Comparison of ENCODE assay signal across 9 cellular contexts in the genomic region with DNA sequence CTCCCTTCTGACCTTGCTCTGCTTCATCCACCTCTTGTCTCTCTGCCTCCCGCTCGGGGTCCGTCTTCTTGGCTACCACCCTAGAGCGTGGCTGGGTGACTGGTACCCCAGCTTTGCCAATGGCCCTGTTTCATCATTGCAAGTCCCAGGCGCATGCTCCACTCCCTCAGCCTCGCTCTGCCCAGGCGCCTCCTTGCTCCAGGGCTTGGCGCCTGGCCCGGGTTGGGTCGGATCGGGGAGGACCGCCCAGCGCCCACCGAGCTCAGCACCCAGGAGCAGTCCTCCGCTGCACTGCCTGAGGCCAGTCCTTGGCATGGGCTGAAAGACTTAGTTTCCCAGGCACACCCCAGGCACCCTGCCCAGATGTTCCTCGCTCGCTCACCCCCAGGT. TPM values are rescaled to one million over a fixed set of nuclear protein-coding genes. Genes with fewer than 3 reads are reported as not detected.
DNase-seq lines count a peak whose midpoint lies in the region; ATAC-seq and TF ChIP-seq lines count a peak whose summit lies in the region.
"Had no signal": no experiment of that assay in that cellular context is flagged by ENCODE, and none has a peak within 500 bp of the region (broad histone marks: within the 10 kb centered on the region; RNA-seq: fewer than 3 reads in every experiment).

No MANE protein-coding gene starts in this region.

- H3K4me3 ChIP-seq in IMR-90 (ENCODE audit: insufficient read depth, low read depth, low read length) (peak overlapping the region; percentile 70), left lung (peak overlapping the region; percentile 26 to 31), tibial nerve (peak overlapping the region; percentile 12 to 47 (median 31))

- peak overlapping the region; percentile 83 for H3K14ac ChIP-seq in IMR-90 (replicated peaks; ENCODE audit: low read depth, low read length)

- peaks cover 0 to 8% of the 10 kb centered on the region in 2 experiments; a peak in 2 of 4 replicates for H3K79me1 ChIP-seq in IMR-90 (ENCODE audit: low read depth in 1 of 2, low read length in 2 of 2)

- intact Hi-C loops in IMR-90 (cut with micrococcal nuclease), result loop anchor here (1.0 to 5.0 kb wide), 2 partner anchors 24 to 538 kb away; no protein-coding TSS in a partner anchor
- intact Hi-C loops in left lung (cut with DNase I), result no loop called here

- H3K9me1 ChIP-seq in IMR-90 (ENCODE audit: insufficient read depth, low read length), result no peaks in the 10 kb centered on the region

- peak overlapping the region; percentile 94 for H2BK120ac ChIP-seq in IMR-90 (ENCODE audit: low read depth, low read length)

- in situ Hi-C loops in IMR-90 (cut with MboI; ENCODE audit: low sequenced_read_pairs), result no loop called here

- H2AK5ac ChIP-seq in IMR-90 (ENCODE audit: low read depth, low read length), result peak overlapping the region; percentile 98

- peak overlapping the region; percentile 66 for H2BK5ac ChIP-seq in IMR-90 (ENCODE audit: low read depth, low read length, poor library complexity, severe bottlenecking)

- H3K4me2 ChIP-seq in IMR-90 (ENCODE audit: low read depth, low read length), result peak overlapping the region; percentile 82

- TF ChIP-seq POLR2A in IMR-90 (IDR thresholded peaks at IDR 0.05; ENCODE audit: low read depth, low read length) (no peak), tibial nerve (IDR thresholded peaks at IDR 0.05) (no peak)

- no peak overlapping the region for H3K56ac ChIP-seq in IMR-90 (ENCODE audit: extremely low read depth, insufficient read depth, low read length)

- H4K8ac ChIP-seq in IMR-90 (ENCODE audit: low read depth in 2 of 2, low read length in 2 of 2), result peak overlapping the region in 1 of 2 experiments; percentile 81; a peak in 3 of 4 replicates

- H3K9me3 ChIP-seq in IMR-90 (ENCODE audit: control insufficient read depth, insufficient read depth, low read length) (no peaks in the 10 kb centered on the region; the same call in 1 of the 2 replicates), left lung (no peaks in the 10 kb centered on the region), tibial nerve (no peaks in the 10 kb centered on the region)

- peak overlapping the region; percentile 93 for H3K23ac ChIP-seq in IMR-90 (ENCODE audit: low read depth, low read length)

- H2AK9ac ChIP-seq in IMR-90 (replicated peaks; ENCODE audit: low read depth, low read length, poor library complexity), result peak overlapping the region; percentile 99

- TF ChIP-seq CTCF in IMR-90 (conservative IDR thresholded peaks at IDR 0.05; ENCODE audit: low read depth, low read length) (no peak), left lung (IDR thresholded peaks at IDR 0.05) (no peak), tibial nerve (IDR thresholded peaks at IDR 0.05) (no peak)

- H3K9ac ChIP-seq in IMR-90 (ENCODE audit: low read depth, low read length), result peak overlapping the region; percentile 93

- H2AFZ ChIP-seq in IMR-90 (replicated peaks; ENCODE audit: low read length, poor library complexity), result peak overlapping the region; percentile 92

- no peaks in the 10 kb centered on the region for H3K36me3 ChIP-seq in IMR-90 (ENCODE audit: control insufficient read depth, insufficient read depth, low read length)
- H3K36me3 ChIP-seq in left lung, result no peaks in the 10 kb centered on the region
- no peaks in the 10 kb centered on the region for H3K36me3 ChIP-seq in tibial nerve

- POLR2A ChIA-PET in IMR-90 (lab: Charles Lee; ENCODE audit: unreplicated experiment), result no interaction called here

- H3K4me1 ChIP-seq in IMR-90 (ENCODE audit: control insufficient read depth, insufficient read depth, low read length) (peaks cover 20% of the 10 kb centered on the region), left lung (peaks cover 0 to 4% of the 10 kb centered on the region in 2 donors), tibial nerve (peaks cover 0 to 52% (median 0%) of the 10 kb centered on the region in 4 donors)

- CTCF ChIA-PET in IMR-90 (lab: Yijun Ruan, JAX), result interaction anchor here (1.5 to 2.0 kb wide), 2 partner anchors 23 to 24 kb away, joined by 7 to 10 read pairs; partner anchors contain the start of gene HAUS7

- H4K20me1 ChIP-seq in IMR-90 (ENCODE audit: insufficient read depth, low read length), result no peaks in the 10 kb centered on the region; the same call in 1 of the 2 replicates

- WGBS in IMR-90 (ENCODE audit: extremely low coverage in 2 of 2, insufficient read length in 1 of 2), 2 experiments, result 56% methylated on average over 14 of the region's 17 CpGs; no CpG with 5 or more reads in 1 of the 2 experiments
- WGBS in tibial nerve, 2 donors, result 15 to 59% methylated on average over 4 to 17 of the region's 17 CpGs

- H2BK20ac ChIP-seq in IMR-90 (ENCODE audit: low read depth, low read length), result peak overlapping the region; percentile 90; the same call in 1 of the 2 replicates

- no peak for TF ChIP-seq EP300 in tibial nerve (IDR thresholded peaks at IDR 0.05)

- ATAC-seq in IMR-90 (ENCODE audit: low read depth) (peak; percentile 60), left lung (peak; percentile 6)
- ATAC-seq: activated T-helper 17 cell treated with anti-CD3 and anti-CD28 coated beads, Interleukin-2, amount 50 U/mL, for 72 hours had no signal

- H2BK15ac ChIP-seq in IMR-90 (ENCODE audit: low read depth, low read length), result peak overlapping the region; percentile 77; the same call in 1 of the 3 replicates

- peak; percentile 37 for DNase-seq in IMR-90
- no peak for DNase-seq in left lung
- DNase-seq in tibial nerve (ENCODE audit: low spot score in 2 of 2), result no peak
- DNase-seq in COLO668 (lab: John Stamatoyannopoulos, UW; ENCODE audit: unreplicated experiment), result no peak
- DNase-seq in middle frontal gyrus (ENCODE audit: extremely low spot score, low spot score), result no peak
- DNase-seq in occipital lobe (lab: John Stamatoyannopoulos, UW), result no peak

- no TSS peak for BruUV-seq in IMR-90 (replicated peaks; lab: Mats Ljungman, UMichigan)

- peak overlapping the region; percentile 72 for H3K18ac ChIP-seq in IMR-90 (ENCODE audit: low read depth, low read length)

- no peak for TF ChIP-seq RAD21 in IMR-90 (IDR thresholded peaks at IDR 0.05; ENCODE audit: low read length)

- H3K27ac ChIP-seq in IMR-90 (ENCODE audit: insufficient read depth, low read length) (peak overlapping the region; percentile 90), cingulate gyrus (ENCODE audit: low read depth, low read length) (peak overlapping the region; percentile 47), left lung (peak overlapping the region in 1 of 2 donors; percentile 39), tibial nerve (peak overlapping the region; percentile 22 to 81 (median 64))

- H4K91ac ChIP-seq in IMR-90 (ENCODE audit: insufficient read depth, low read depth, low read length), result peak overlapping the region; percentile 95

- no peaks in the 10 kb centered on the region for H3K27me3 ChIP-seq in IMR-90 (ENCODE audit: control insufficient read depth, insufficient read depth, low read length)
- peaks cover 0 to 21% of the 10 kb centered on the region in 2 donors for H3K27me3 ChIP-seq in left lung
- H3K27me3 ChIP-seq in tibial nerve, result no peaks in the 10 kb centered on the region

- H4K5ac ChIP-seq in IMR-90 (ENCODE audit: low read depth, low read length), result peak overlapping the region; percentile 52

- dilution Hi-C loops in IMR-90 (cut with HindIII; ENCODE audit: low sequenced_read_pairs, unreplicated experiment), result no loop called here

- H3K4ac ChIP-seq in IMR-90 (ENCODE audit: low read depth, low read length), result peak overlapping the region; percentile 98

TF ChIP-seq in IMR-90, 13 proteins besides CTCF, POLR2A, EP300 and RAD21:
- no peak for TF ChIP-seq MXI1 (IDR thresholded peaks at IDR 0.05; ENCODE audit: borderline replicate concordance, low read depth, low read length)
- peak; percentile 26; the same call in 1 of the 2 replicates for TF ChIP-seq CEBPB (IDR thresholded peaks at IDR 0.05; ENCODE audit: low read depth, low read length)
- TF ChIP-seq MAZ (IDR thresholded peaks at IDR 0.05; ENCODE audit: borderline replicate concordance, low read depth, low read length), result peak; percentile 0; the same call in 1 of the 2 replicates
- TF ChIP-seq, protein P1, sequence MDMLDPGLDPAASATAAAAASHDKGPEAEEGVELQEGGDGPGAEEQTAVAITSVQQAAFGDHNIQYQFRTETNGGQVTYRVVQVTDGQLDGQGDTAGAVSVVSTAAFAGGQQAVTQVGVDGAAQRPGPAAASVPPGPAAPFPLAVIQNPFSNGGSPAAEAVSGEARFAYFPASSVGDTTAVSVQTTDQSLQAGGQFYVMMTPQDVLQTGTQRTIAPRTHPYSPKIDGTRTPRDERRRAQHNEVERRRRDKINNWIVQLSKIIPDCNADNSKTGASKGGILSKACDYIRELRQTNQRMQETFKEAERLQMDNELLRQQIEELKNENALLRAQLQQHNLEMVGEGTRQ (IDR thresholded peaks at IDR 0.05; ENCODE audit: low read depth, low read length), result no peak
- no peak for TF ChIP-seq RCOR1 (IDR thresholded peaks at IDR 0.05; ENCODE audit: insufficient replicate concordance, low read length)
- no peak for TF ChIP-seq MAFK (IDR thresholded peaks at IDR 0.05; ENCODE audit: low read depth, low read length)
- TF ChIP-seq NFE2L2 (IDR thresholded peaks at IDR 0.05; ENCODE audit: low read depth, low read length), result no peak
TF ChIP-seq in IMR-90: peak in this region for 2.

RNA-seq across cellular contexts. Expression of gene BGN, which starts 0.6 kb away (rescaled TPM):
- total RNA-seq in IMR-90 (2012; rRNA removed) (10.0 and 11.3 TPM in 2 replicates), left lung (100 to 1,000 TPM; 200 to 492 TPM), tibial nerve (100 to 1,000 TPM in 1 of 4 donors, 10 to 100 TPM in 3; 25.6 to 103 (median 59.0) TPM), occipital lobe (1.9 TPM)
- 269 and 298 TPM in 2 replicates for polyA plus RNA-seq in IMR-90 (2012; rRNA removed)
- 360 and 422 TPM in 2 replicates for polyA plus RNA-seq in IMR-90 (2012; cell fraction: cytosol; rRNA removed)
- 90.5 and 138 TPM in 2 replicates for polyA plus RNA-seq in IMR-90 (2012; cell fraction: nucleus; rRNA removed; ENCODE audit: low replicate concordance)
- total RNA-seq: activated T-helper 17 cell treated with anti-CD3 and anti-CD28 coated beads, Interleukin-2, amount 50 U/mL, for 72 hours; T-helper 1 cell treated with Interleukin-12 subunit alpha and Interleukin-12 subunit beta and Interleukin-4 antibody, amounts not matched to agents 30 ng/mL and 1 ng/mL, for 36 hours had no signal

RNA-seq across cellular contexts. Expression of gene ATP2B3, which starts 22.1 kb away (rescaled TPM):
- total RNA-seq in IMR-90 (2012; rRNA removed), result under 0.01 TPM in 1 of 2 replicates, not detected in the other
- polyA plus RNA-seq in IMR-90 (2012; rRNA removed), result 0.03 and 0.06 TPM in 2 replicates
- 0.03 TPM in 1 of 2 replicates, not detected in the other for polyA plus RNA-seq in IMR-90 (2012; cell fraction: cytosol; rRNA removed)
- polyA plus RNA-seq in IMR-90 (2012; cell fraction: nucleus; rRNA removed; ENCODE audit: low replicate concordance), result 0.26 and 0.38 TPM in 2 replicates
- total RNA-seq in left lung, result not detected
- not detected for total RNA-seq in tibial nerve
- total RNA-seq in occipital lobe, result 7.2 TPM
- total RNA-seq: activated T-helper 17 cell treated with anti-CD3 and anti-CD28 coated beads, Interleukin-2, amount 50 U/mL, for 72 hours had no signal

RNA-seq across cellular contexts. Expression of gene HAUS7, which starts 25.0 kb away (rescaled TPM):
- total RNA-seq in IMR-90 (2012; rRNA removed) (10.8 TPM in 2 replicates), left lung (10 to 100 TPM; 20.1 to 28.0 TPM), tibial nerve (10 to 100 TPM; 27.8 to 79.8 (median 30.6) TPM), occipital lobe (8.3 TPM)
- polyA plus RNA-seq in IMR-90 (2012; rRNA removed), result 25.9 and 27.7 TPM in 2 replicates
- 22.1 and 24.3 TPM in 2 replicates for polyA plus RNA-seq in IMR-90 (2012; cell fraction: cytosol; rRNA removed)
- 188 and 200 TPM in 2 replicates for polyA plus RNA-seq in IMR-90 (2012; cell fraction: nucleus; rRNA removed; ENCODE audit: low replicate concordance)

RNA-seq across cellular contexts. Expression of gene TREX2, which starts 49.5 kb away (rescaled TPM):
- 0.36 and 0.56 TPM in 2 replicates for total RNA-seq in IMR-90 (2012; rRNA removed)
- 0.84 and 1.1 TPM in 2 replicates for polyA plus RNA-seq in IMR-90 (2012; rRNA removed)
- 0.30 and 0.63 TPM in 2 replicates for polyA plus RNA-seq in IMR-90 (2012; cell fraction: cytosol; rRNA removed)
- 8.3 and 18.4 TPM in 2 replicates for polyA plus RNA-seq in IMR-90 (2012; cell fraction: nucleus; rRNA removed; ENCODE audit: low replicate concordance)
- total RNA-seq in left lung, result 1 to 10 TPM in 1 of 2 donors, under 1 TPM in 1; 0.55 to 1.1 TPM
- 1 to 10 TPM; 1.5 to 4.4 (median 3.3) TPM for total RNA-seq in tibial nerve
- not detected for total RNA-seq in occipital lobe
